17 cellular contexts compared by ENCODE assay signal in genomic region chr15:66768984-66769383, GRCh38.
DNase-seq lines count a peak whose midpoint lies in the region; ATAC-seq and TF ChIP-seq lines count a peak whose summit lies in the region.
"Had no signal": no experiment of that assay in that cellular context is flagged by ENCODE, and none has a peak within 500 bp of the region (broad histone marks: within the 10 kb centered on the region; RNA-seq: fewer than 3 reads in every experiment).

No MANE protein-coding gene starts in this region.

- no peak for DNase-seq in Calu3
- DNase-seq in hepatocyte (ENCODE audit: low spot score), result no peak
- no peak for DNase-seq in nephron progenitor cell
- peak in 1 of 2 donors; percentile 74 for DNase-seq in upper lobe of left lung
- DNase-seq in NCI-H2107 (lab: John Stamatoyannopoulos, UW), result no peak
- no peak for DNase-seq in islet precursor cell
- DNase-seq in NK-92 treated with Interleukin-12 subunit alpha and Interleukin-12 subunit beta, amount 100 ng/mL, for 24 hours (lab: John Stamatoyannopoulos, UW), result no peak
- DNase-seq: CD8-positive, alpha-beta T cell; H9; NCI-H1417 treated with DMSO at 0.1 percent for 48 hours; NCI-H1930; NCI-H345; NCI-H524 treated with DMSO at 0.1 percent for 48 hours had no signal

- 94% methylated on average over 8 of the region's 8 CpGs for WGBS in hepatocyte (ENCODE audit: low lambda C conversion rate, missing lambda C conversion rate)
- WGBS in upper lobe of left lung, 2 donors, result 47 to 52% methylated on average over 8 of the region's 8 CpGs

- no peak overlapping the region for H3K4me3 Mint-ChIP-seq in Calu3 (ENCODE audit: low read depth, unreplicated experiment)
- no peak overlapping the region for H3K4me3 Mint-ChIP-seq in nephron progenitor cell
- H3K4me3 Mint-ChIP-seq: CD8-positive, alpha-beta T cell; H9 had no signal

- H3K9me3 ChIP-seq in hepatocyte (ENCODE audit: low read depth) (no peaks in the 10 kb centered on the region), upper lobe of left lung (no peaks in the 10 kb centered on the region)
- H3K9me3 ChIP-seq: BLaER1 treated with 17β-estradiol and CSF1 and Interleukin-3, amounts not matched to agents 10 nM and 100 nM; Peyer's patch had no signal

- H3K79me2 ChIP-seq in hepatocyte, result peaks cover 83% of the 10 kb centered on the region

- H3K27ac Mint-ChIP-seq in Calu3 (ENCODE audit: unreplicated experiment) (peak overlapping the region; percentile 57), nephron progenitor cell (peak overlapping the region; percentile 25)
- H3K27ac Mint-ChIP-seq: CD8-positive, alpha-beta T cell; H9 had no signal

- no TSS peak for BruUV-seq in Calu3 (replicated peaks; lab: Mats Ljungman, UMichigan)

- H3K4me1 Mint-ChIP-seq in Calu3 (ENCODE audit: low read depth, unreplicated experiment) (peaks cover 93% of the 10 kb centered on the region), nephron progenitor cell (peaks cover 76% of the 10 kb centered on the region)

- H3K36me3 ChIP-seq in hepatocyte (replicated peaks; ENCODE audit: insufficient read depth, low read depth) (no peaks in the 10 kb centered on the region), upper lobe of left lung (peaks cover 0 to 3% (median 0%) of the 10 kb centered on the region in 4 donors)
- H3K36me3 ChIP-seq: Peyer's patch had no signal

- TF ChIP-seq EP300 in upper lobe of left lung (IDR thresholded peaks at IDR 0.05), result peak in 1 of 4 donors; percentile 50

- H3K27me3 ChIP-seq in hepatocyte (no peaks in the 10 kb centered on the region), upper lobe of left lung (no peaks in the 10 kb centered on the region)
- H3K27me3 ChIP-seq: Peyer's patch had no signal

- no peak overlapping the region for H3K4me3 ChIP-seq in hepatocyte
- no peak overlapping the region for H3K4me3 ChIP-seq in upper lobe of left lung
- H3K4me3 ChIP-seq: BLaER1 treated with 17β-estradiol and CSF1 and Interleukin-3, amounts not matched to agents 10 nM and 100 nM; Peyer's patch had no signal

- H3K9me3 Mint-ChIP-seq in Calu3 (ENCODE audit: low read depth, unreplicated experiment) (no peaks in the 10 kb centered on the region), nephron progenitor cell (no peaks in the 10 kb centered on the region)
- H3K9me3 Mint-ChIP-seq: CD8-positive, alpha-beta T cell; H9 had no signal

- no peak for TF ChIP-seq CTCF in Calu3 (IDR thresholded peaks at IDR 0.05; ENCODE audit: unreplicated experiment)
- no peak for TF ChIP-seq CTCF in hepatocyte (IDR thresholded peaks at IDR 0.05; ENCODE audit: poor library complexity)
- no peak for TF ChIP-seq CTCF in nephron progenitor cell (IDR thresholded peaks at IDR 0.05)
- TF ChIP-seq CTCF in upper lobe of left lung (IDR thresholded peaks at IDR 0.05), result no peak

- intact Hi-C loops in Calu3 (cut with micrococcal nuclease; ENCODE audit: unreplicated experiment), result no loop called here

- H3K36me3 Mint-ChIP-seq in Calu3 (ENCODE audit: insufficient read depth, unreplicated experiment) (peaks cover 44% of the 10 kb centered on the region), nephron progenitor cell (ENCODE audit: low read depth) (peaks cover 4% of the 10 kb centered on the region)
- H3K36me3 Mint-ChIP-seq: CD8-positive, alpha-beta T cell had no signal

- no peak overlapping the region for H2AFZ ChIP-seq in hepatocyte

- H3K4me1 ChIP-seq in hepatocyte (ENCODE audit: insufficient read depth) (peaks cover 92% of the 10 kb centered on the region), upper lobe of left lung (peaks cover 93 to 96% (median 94%) of the 10 kb centered on the region in 4 donors)

- H3K4me2 ChIP-seq in hepatocyte, result no peak overlapping the region
- H3K4me2 ChIP-seq: BLaER1 treated with 17β-estradiol and CSF1 and Interleukin-3, amounts not matched to agents 10 nM and 100 nM had no signal

- CTCF ChIA-PET in Calu3 (lab: Charles Lee), result interaction anchor here (1.3 to 1.5 kb wide), 3 partner anchors 11 to 67 kb away, joined by 4 to 8 read pairs (median 4); partner anchors contain the start of gene SMAD6

- H3K27me3 Mint-ChIP-seq in Calu3 (ENCODE audit: unreplicated experiment) (no peaks in the 10 kb centered on the region), nephron progenitor cell (ENCODE audit: low read depth, poor library complexity) (no peaks in the 10 kb centered on the region)

- TF ChIP-seq POLR2A in upper lobe of left lung (IDR thresholded peaks at IDR 0.05), result no peak

- peaks cover 16% of the 10 kb centered on the region for H4K20me1 ChIP-seq in hepatocyte (ENCODE audit: insufficient read depth, poor library complexity, severe bottlenecking)

- ATAC-seq in upper lobe of left lung (ENCODE audit: low FRiP score in 2 of 2), result no peak
- ATAC-seq: CD8-positive, alpha-beta T cell; Right ventricle myocardium inferior had no signal

- H3K9me2 ChIP-seq in hepatocyte (replicated peaks; ENCODE audit: insufficient read depth), result no peaks in the 10 kb centered on the region

- peak overlapping the region; percentile 98 for H3K27ac ChIP-seq in hepatocyte
- peak overlapping the region; percentile 25 to 71 (median 54) for H3K27ac ChIP-seq in upper lobe of left lung
- H3K27ac ChIP-seq: BLaER1 treated with 17β-estradiol and CSF1 and Interleukin-3, amounts not matched to agents 10 nM and 100 nM; HL-60 had no signal
